Comparison of ENCODE assay signal across 15 cellular contexts in genomic region chr6:31156647-31157046, GRCh38. TPM values are rescaled to one million over a fixed set of nuclear protein-coding genes. Genes with fewer than 3 reads are reported as not detected.
DNase-seq lines count a peak whose midpoint lies in the region; ATAC-seq, FAIRE-seq and TF ChIP-seq lines count a peak whose summit lies in the region.
"Had no signal": no experiment of that assay in that cellular context is flagged by ENCODE, and none has a peak within 500 bp of the region (broad histone marks: within the 10 kb centered on the region; RNA-seq: fewer than 3 reads in every experiment).

No MANE protein-coding gene starts in this region.

- peaks cover 44% of the 10 kb centered on the region for H3K4me1 Mint-ChIP-seq in activated naive CD4-positive, alpha-beta T cell treated with anti-CD3 and anti-CD28 coated beads, Interleukin-2, amount 10 ng/mL, durations not matched to agents 7 days and 5 days

- WGBS in GM12878 (ENCODE audit: insufficient coverage, insufficient replicate concordance, low lambda C conversion rate, missing lambda C conversion rate) = 95% methylated on average over 7 of the region's 7 CpGs
- WGBS in sigmoid colon, 2 donors = 94 to 96% methylated on average over 7 of the region's 7 CpGs

- H3K36me3 ChIP-seq in OCI-LY3 (replicated peaks; ENCODE audit: low read depth, low read length) = peaks cover 19% of the 10 kb centered on the region
- H3K36me3 ChIP-seq in GM12878 (ENCODE audit: control insufficient read depth in 2 of 2, insufficient read depth in 2 of 2, low read length in 1 of 2) = peaks cover 0 to 3% of the 10 kb centered on the region in 2 experiments; a peak in 3 of 4 replicates
- H3K36me3 ChIP-seq in sigmoid colon = peaks cover 0 to 17% (median 0%) of the 10 kb centered on the region in 4 donors
- H3K36me3 ChIP-seq in left lung = peaks cover 0 to 16% of the 10 kb centered on the region in 2 donors
- peaks cover 15% of the 10 kb centered on the region for H3K36me3 ChIP-seq in H7 (replicated peaks; ENCODE audit: control insufficient read depth, insufficient read depth, low read length)

- TF ChIP-seq CTCF in OCI-LY3 (IDR thresholded peaks at IDR 0.05; ENCODE audit: low read depth, low read length) (no peak), GM12878 (IDR thresholded peaks at IDR 0.05 in 2 of 3, conservative IDR thresholded peaks at IDR 0.05 in 1 of 3; ENCODE audit: control insufficient read depth in 2 of 3, extremely low read depth in 1 of 3, insufficient read depth in 1 of 3, low read depth in 3 of 3, low read length in 3 of 3) (no peak), sigmoid colon (IDR thresholded peaks at IDR 0.05) (no peak), left lung (IDR thresholded peaks at IDR 0.05) (no peak)

- H3K9ac ChIP-seq in OCI-LY3 (ENCODE audit: low read length) = no peak overlapping the region
- H3K9ac ChIP-seq in GM12878 (ENCODE audit: control insufficient read depth, insufficient read depth, low read length) = peak overlapping the region; percentile 5; the same call in 1 of the 2 replicates

- no peak for FAIRE-seq in GM12878 (lab: Jason Lieb, UNC)
- FAIRE-seq: frontal cortex had no signal

- no peak for TF ChIP-seq EP300 in GM12878 (IDR thresholded peaks at IDR 0.05; ENCODE audit: borderline replicate concordance in 1 of 2, control insufficient read depth in 1 of 2, low read depth in 2 of 2, low read length in 2 of 2)
- no peak for TF ChIP-seq EP300 in sigmoid colon (IDR thresholded peaks at IDR 0.05)

- H3K4me3 Mint-ChIP-seq in activated naive CD4-positive, alpha-beta T cell treated with anti-CD3 and anti-CD28 coated beads, Interleukin-2, amount 10 ng/mL, durations not matched to agents 7 days and 5 days = peak overlapping the region; percentile 95

- H3K36me3 Mint-ChIP-seq in activated naive CD4-positive, alpha-beta T cell treated with anti-CD3 and anti-CD28 coated beads, Interleukin-2, amount 10 ng/mL, durations not matched to agents 7 days and 5 days = peaks cover 36% of the 10 kb centered on the region

- H3K27ac ChIP-seq in OCI-LY3 (ENCODE audit: low read length) (no peak overlapping the region), GM12878 (ENCODE audit: control insufficient read depth, insufficient read depth) (no peak overlapping the region), sigmoid colon (no peak overlapping the region), left lung (no peak overlapping the region)
- H3K27ac ChIP-seq: psoas muscle had no signal

- H3K27me3 Mint-ChIP-seq in activated naive CD4-positive, alpha-beta T cell treated with anti-CD3 and anti-CD28 coated beads, Interleukin-2, amount 10 ng/mL, durations not matched to agents 7 days and 5 days = no peaks in the 10 kb centered on the region

- peak overlapping the region; percentile 94; the same call in 1 of the 2 replicates for H3K4me3 ChIP-seq in OCI-LY3 (ENCODE audit: low read length)
- no peak overlapping the region for H3K4me3 ChIP-seq in GM12878
- no peak overlapping the region for H3K4me3 ChIP-seq in sigmoid colon
- H3K4me3 ChIP-seq in left lung = no peak overlapping the region
- no peak overlapping the region for H3K4me3 ChIP-seq in H7 (ENCODE audit: insufficient read depth, low read depth, low read length)

- in situ Hi-C loops in GM12878 (cut with MboI) = no loop called here

- H3K9me3 ChIP-seq in OCI-LY3 (ENCODE audit: insufficient read depth, low read length) (no peaks in the 10 kb centered on the region), GM12878 (replicated peaks; ENCODE audit: control insufficient read depth, insufficient read depth, low read length) (no peaks in the 10 kb centered on the region), sigmoid colon (no peaks in the 10 kb centered on the region), left lung (no peaks in the 10 kb centered on the region)
- H3K9me3 ChIP-seq: psoas muscle, tibial artery had no signal

- H2AFZ ChIP-seq in OCI-LY3 (ENCODE audit: low read depth, low read length) (no peak overlapping the region), GM12878 (ENCODE audit: control insufficient read depth, low read depth, low read length) (no peak overlapping the region)

- POLR2A ChIA-PET in GM12878 (lab: Charles Lee) = interaction anchor here (1.3 to 1.8 kb wide), 2 partner anchors 9 to 26 kb away, joined by 5 read pairs; no protein-coding TSS in a partner anchor

- no peak for TF ChIP-seq RAD21 in GM12878 (IDR thresholded peaks at IDR 0.05; ENCODE audit: insufficient read depth, low read depth, low read length)

- H3K27ac Mint-ChIP-seq in activated naive CD4-positive, alpha-beta T cell treated with anti-CD3 and anti-CD28 coated beads, Interleukin-2, amount 10 ng/mL, durations not matched to agents 7 days and 5 days = no peak overlapping the region

- no peak for ATAC-seq in GM12878
- no peak for ATAC-seq in HG03095 (IDR thresholded peaks at IDR 0.05; ENCODE audit: unreplicated experiment)
- no peak for ATAC-seq in left lung
- ATAC-seq: activated CD4-positive, CD25-positive, alpha-beta regulatory T cell treated with anti-CD3 and anti-CD28 coated beads, Interleukin-2, amount 50 U/mL, for 24 hours; psoas muscle had no signal

- RAD21 ChIA-PET in GM12878 (lab: Charles Lee; ENCODE audit: unreplicated experiment) = interaction anchor here (1.1 kb wide), 1 partner anchor 19 kb away, joined by 4 read pairs; no protein-coding TSS in a partner anchor

- SMC1A ChIA-PET in GM12878 (lab: Charles Lee; ENCODE audit: uncharacterized antibody, unreplicated experiment) = interaction anchor here (1.2 to 4.2 kb wide), 4 partner anchors 9 to 35 kb away, joined by 3 to 21 read pairs (median 8); no protein-coding TSS in a partner anchor

- H3K27me3 ChIP-seq in OCI-LY3 (ENCODE audit: low read depth, low read length) = no peaks in the 10 kb centered on the region
- H3K27me3 ChIP-seq in GM12878 (replicated peaks in 1 of 2; ENCODE audit: control insufficient read depth in 2 of 2, insufficient read depth in 2 of 2, low read length in 1 of 2) = no peaks in the 10 kb centered on the region
- no peaks in the 10 kb centered on the region for H3K27me3 ChIP-seq in sigmoid colon
- H3K27me3 ChIP-seq in left lung = no peaks in the 10 kb centered on the region
- H3K27me3 ChIP-seq in H7 (ENCODE audit: control insufficient read depth, insufficient read depth, low read length) = no peaks in the 10 kb centered on the region
- H3K27me3 ChIP-seq: tibial artery had no signal

- no peak for TF ChIP-seq POLR2A in GM12878 (IDR thresholded peaks at IDR 0.05; ENCODE audit: low read depth, low read length)
- TF ChIP-seq POLR2A in sigmoid colon (IDR thresholded peaks at IDR 0.05) = no peak

- BruUV-seq in GM12878 (replicated peaks; lab: Mats Ljungman, UMichigan) = no TSS peak

- CTCF ChIA-PET in activated naive CD4-positive, alpha-beta T cell treated with anti-CD3 and anti-CD28 coated beads, Interleukin-2, amount 10 ng/mL, durations not matched to agents 7 days and 5 days (lab: Charles Lee) = no interaction called here
- CTCF ChIA-PET in GM12878 (lab: Yijun Ruan, JAX) = interaction anchor here (1.1 to 1.6 kb wide), 2 partner anchors 19 to 21 kb away, joined by 3 to 7 read pairs; no protein-coding TSS in a partner anchor

- H4K20me1 ChIP-seq in OCI-LY3 (ENCODE audit: insufficient read depth, low read length) = no peaks in the 10 kb centered on the region
- no peaks in the 10 kb centered on the region for H4K20me1 ChIP-seq in GM12878 (ENCODE audit: control insufficient read depth, insufficient read depth)

- DNase-seq in activated naive CD4-positive, alpha-beta T cell treated with anti-CD3 and anti-CD28 coated beads, Interleukin-2, amount 10 ng/mL, durations not matched to agents 7 days and 5 days = no peak
- DNase-seq in activated naive CD4-positive, alpha-beta T cell treated with Interleukin-2 at 50 U/mL for 16 hours = no peak
- DNase-seq in GM12878 (ENCODE audit: low read depth, low spot score) (no peak), sigmoid colon (peak; percentile 60), left lung (no peak), H7 (no peak)
- DNase-seq: activated gamma-delta T cell treated with Interleukin-2 at 50 U/mL for 16 hours, EL, NCI-H1092, tibial artery had no signal

- no peaks in the 10 kb centered on the region for H3K9me3 Mint-ChIP-seq in activated naive CD4-positive, alpha-beta T cell treated with anti-CD3 and anti-CD28 coated beads, Interleukin-2, amount 10 ng/mL, durations not matched to agents 7 days and 5 days

- H3K4me2 ChIP-seq in OCI-LY3 (ENCODE audit: low read length) (peak overlapping the region; percentile 91), GM12878 (ENCODE audit: control insufficient read depth, insufficient read depth) (no peak overlapping the region)

- peaks cover 43% of the 10 kb centered on the region for H3K79me2 ChIP-seq in OCI-LY3 (ENCODE audit: low read length)
- H3K79me2 ChIP-seq in GM12878 (ENCODE audit: control insufficient read depth, insufficient read depth, low read length) = peaks cover 32% of the 10 kb centered on the region

- H3K4me1 ChIP-seq in OCI-LY3 (ENCODE audit: low read length) (peaks cover 16% of the 10 kb centered on the region; the same call in 1 of the 2 replicates), GM12878 (ENCODE audit: control insufficient read depth, insufficient read depth, low read length) (no peaks in the 10 kb centered on the region; the same call in 1 of the 2 replicates), sigmoid colon (peaks cover 0 to 24% (median 19%) of the 10 kb centered on the region in 4 donors), left lung (peaks cover 7 to 24% of the 10 kb centered on the region in 2 donors)

- intact Hi-C loops in GM12878 (cut with micrococcal nuclease; ENCODE audit: unreplicated experiment) = no loop called here
- intact Hi-C loops in sigmoid colon (cut with DNase I) = no loop called here
- intact Hi-C loops in left lung (cut with DNase I) = no loop called here

RNA-seq across cellular contexts. Expression of gene CCHCR1, which starts 1.0 kb away (rescaled TPM):
- 36.3 and 37.0 TPM in 2 replicates for total RNA-seq in GM12878 (2013; cell fraction: nucleolus; rRNA removed)
- 26.7 and 30.2 TPM in 2 replicates for total RNA-seq in GM12878 (2014; rRNA removed)
- 19.1 and 24.2 TPM in 2 replicates for total RNA-seq in GM12878 (2014; rRNA removed; fragmentation: Illumina TruSeq; extraction: Trizol)
- 35.0 and 36.8 TPM in 2 replicates for total RNA-seq in GM12878 (2021)
- 14.4 TPM for polyA plus RNA-seq in GM12878 (2011; ENCODE audit: low read depth)
- polyA plus RNA-seq in GM12878 (2011; rRNA removed) = 9.4 and 15.3 TPM in 2 replicates
- polyA plus RNA-seq in GM12878 (2011; cell fraction: cytosol; rRNA removed) = 14.0 and 18.4 TPM in 2 replicates
- polyA plus RNA-seq in GM12878 (2011; cell fraction: nucleus; rRNA removed) = 54.6 and 62.6 TPM in 2 replicates
- polyA plus RNA-seq in GM12878 (2012) = 24.4 and 26.6 TPM in 2 replicates
- polyA plus RNA-seq in GM12878 (2014; fragmentation: Illumina TruSeq; extraction: Trizol) = 21.7 and 22.6 TPM in 2 replicates
- 1 to 10 TPM; 1.0 to 1.4 TPM for polyA plus RNA-seq in GM12878 (2014; fragmentation: Nextera tagmentation; extraction: Ambion mirVana)
- polyA plus RNA-seq in GM12878 (2014; rRNA removed) = 34.9 and 35.2 TPM in 2 replicates
- 10 to 100 TPM; 31.4 to 34.5 TPM for polyA plus RNA-seq in GM12878 (2016; fragmentation: Nextera tagmentation; extraction: Ambion mirVana)
- polyA minus RNA-seq in GM12878 (2011; rRNA and poly(A)+ RNA removed) = 10.6 and 18.5 TPM in 2 replicates
- polyA minus RNA-seq in GM12878 (2011; cell fraction: cytosol; rRNA and poly(A)+ RNA removed) = 5.0 and 5.2 TPM in 2 replicates
- 14.1 and 23.8 TPM in 2 replicates for polyA minus RNA-seq in GM12878 (2011; cell fraction: nucleus; rRNA and poly(A)+ RNA removed)
- 10 to 100 TPM in 3 of 4 donors, 1 to 10 TPM in 1; 8.7 to 20.2 (median 12.7) TPM for total RNA-seq in sigmoid colon
- polyA plus RNA-seq in sigmoid colon = 10 to 100 TPM; 11.4 to 39.3 (median 14.8) TPM
- 10 to 100 TPM; 18.9 to 22.1 TPM for total RNA-seq in left lung
- total RNA-seq in H7 (2014; rRNA removed; shearing (Covaris generic)) = 54.0 and 74.8 TPM in 2 replicates

RNA-seq across cellular contexts. Expression of gene TCF19, which starts 1.7 kb away (rescaled TPM):
- total RNA-seq in GM12878 (2013; cell fraction: nucleolus; rRNA removed) = 12.1 and 12.6 TPM in 2 replicates
- total RNA-seq in GM12878 (2014; rRNA removed) (90.5 and 103 TPM in 2 replicates), GM12878 (2014; rRNA removed; fragmentation: Illumina TruSeq; extraction: Trizol) (42.6 and 46.3 TPM in 2 replicates), GM12878 (2021) (60.2 and 61.1 TPM in 2 replicates), sigmoid colon (1 to 10 TPM; 2.6 to 4.6 (median 3.0) TPM), left lung (10 to 100 TPM; 16.7 to 18.0 TPM)
- 20.5 TPM for polyA plus RNA-seq in GM12878 (2011; ENCODE audit: low read depth)
- polyA plus RNA-seq in GM12878 (2011; rRNA removed) (28.3 and 29.0 TPM in 2 replicates), GM12878 (2014; fragmentation: Illumina TruSeq; extraction: Trizol) (33.9 and 43.6 TPM in 2 replicates), GM12878 (2014; fragmentation: Nextera tagmentation; extraction: Ambion mirVana) (10 to 100 TPM in 1 of 2 experiments, 1 to 10 TPM in 1; 7.7 to 19.5 TPM), GM12878 (2014; rRNA removed) (83.5 and 91.4 TPM in 2 replicates), GM12878 (2016; fragmentation: Nextera tagmentation; extraction: Ambion mirVana) (10 to 100 TPM; 77.9 to 85.0 TPM), sigmoid colon (10 to 100 TPM in 1 of 3 donors, 1 to 10 TPM in 2; 3.6 to 11.7 (median 6.2) TPM)
- polyA plus RNA-seq in GM12878 (2011; cell fraction: cytosol; rRNA removed) = 31.8 and 47.0 TPM in 2 replicates
- polyA plus RNA-seq in GM12878 (2011; cell fraction: nucleus; rRNA removed) = 40.8 and 45.4 TPM in 2 replicates
- 31.6 and 32.0 TPM in 2 replicates for polyA plus RNA-seq in GM12878 (2012)
- polyA minus RNA-seq in GM12878 (2011; rRNA and poly(A)+ RNA removed) = 12.8 and 28.2 TPM in 2 replicates
- polyA minus RNA-seq in GM12878 (2011; cell fraction: cytosol; rRNA and poly(A)+ RNA removed) = 8.2 and 10.0 TPM in 2 replicates
- 5.7 and 12.2 TPM in 2 replicates for polyA minus RNA-seq in GM12878 (2011; cell fraction: nucleus; rRNA and poly(A)+ RNA removed)
- total RNA-seq in H7 (2014; rRNA removed; shearing (Covaris generic)) = 26.8 and 34.3 TPM in 2 replicates

RNA-seq across cellular contexts. Expression of gene POU5F1, which starts 13.8 kb away (rescaled TPM):
- total RNA-seq in GM12878 (2013; cell fraction: nucleolus; rRNA removed) = 1.1 and 3.6 TPM in 2 replicates
- total RNA-seq in GM12878 (2014; rRNA removed) (3.1 and 4.1 TPM in 2 replicates), GM12878 (2014; rRNA removed; fragmentation: Illumina TruSeq; extraction: Trizol) (4.5 and 5.3 TPM in 2 replicates), GM12878 (2021) (2.0 and 3.7 TPM in 2 replicates), sigmoid colon (under 1 TPM in 2 of 4 donors, not detected in 2; 0.16 to 0.27 TPM), left lung (1 to 10 TPM; 1.9 TPM)
- polyA plus RNA-seq in GM12878 (2011; ENCODE audit: low read depth) = 1.9 TPM
- polyA plus RNA-seq in GM12878 (2011; rRNA removed) (2.3 and 2.5 TPM in 2 replicates), GM12878 (2014; fragmentation: Illumina TruSeq; extraction: Trizol) (2.1 and 4.8 TPM in 2 replicates), GM12878 (2014; fragmentation: Nextera tagmentation; extraction: Ambion mirVana) (1 to 10 TPM; 1.4 to 2.7 TPM), GM12878 (2014; rRNA removed) (3.7 and 5.5 TPM in 2 replicates), GM12878 (2016; fragmentation: Nextera tagmentation; extraction: Ambion mirVana) (1 to 10 TPM; 1.8 to 2.0 TPM), sigmoid colon (1 to 10 TPM in 2 of 3 donors, not detected in 1; 1.6 to 9.8 TPM)
- polyA plus RNA-seq in GM12878 (2011; cell fraction: cytosol; rRNA removed) = 1.9 and 3.1 TPM in 2 replicates
- 10.6 and 14.3 TPM in 2 replicates for polyA plus RNA-seq in GM12878 (2011; cell fraction: nucleus; rRNA removed)
- polyA plus RNA-seq in GM12878 (2012) = 3.4 and 4.7 TPM in 2 replicates
- polyA minus RNA-seq in GM12878 (2011; rRNA and poly(A)+ RNA removed) = 1.6 and 4.1 TPM in 2 replicates
- polyA minus RNA-seq in GM12878 (2011; cell fraction: cytosol; rRNA and poly(A)+ RNA removed) = 0.94 TPM in 1 of 2 replicates, not detected in the other
- 1.5 and 1.6 TPM in 2 replicates for polyA minus RNA-seq in GM12878 (2011; cell fraction: nucleus; rRNA and poly(A)+ RNA removed)
- 4,433 and 5,140 TPM in 2 replicates for total RNA-seq in H7 (2014; rRNA removed; shearing (Covaris generic))
- total RNA-seq: frontal cortex had no signal

RNA-seq across cellular contexts. Expression of gene PSORS1C2, which starts 17.8 kb away (rescaled TPM):
- not detected in 2 replicates for total RNA-seq in GM12878 (2013; cell fraction: nucleolus; rRNA removed)
- not detected in 2 replicates for total RNA-seq in GM12878 (2014; rRNA removed)
- total RNA-seq in GM12878 (2014; rRNA removed; fragmentation: Illumina TruSeq; extraction: Trizol) = not detected in 2 replicates
- not detected in 2 replicates for total RNA-seq in GM12878 (2021)
- not detected for polyA plus RNA-seq in GM12878 (2011; ENCODE audit: low read depth)
- not detected in 2 replicates for polyA plus RNA-seq in GM12878 (2011; rRNA removed)
- polyA plus RNA-seq in GM12878 (2011; cell fraction: cytosol; rRNA removed) = not detected in 2 replicates
- polyA plus RNA-seq in GM12878 (2011; cell fraction: nucleus; rRNA removed) = not detected in 2 replicates
- not detected in 2 replicates for polyA plus RNA-seq in GM12878 (2012)
- not detected in 2 replicates for polyA plus RNA-seq in GM12878 (2014; fragmentation: Illumina TruSeq; extraction: Trizol)
- not detected for polyA plus RNA-seq in GM12878 (2014; fragmentation: Nextera tagmentation; extraction: Ambion mirVana)
- polyA plus RNA-seq in GM12878 (2014; rRNA removed) = not detected in 2 replicates
- polyA plus RNA-seq in GM12878 (2016; fragmentation: Nextera tagmentation; extraction: Ambion mirVana) = not detected
- polyA minus RNA-seq in GM12878 (2011; rRNA and poly(A)+ RNA removed) = not detected in 2 replicates
- not detected in 2 replicates for polyA minus RNA-seq in GM12878 (2011; cell fraction: cytosol; rRNA and poly(A)+ RNA removed)
- not detected in 2 replicates for polyA minus RNA-seq in GM12878 (2011; cell fraction: nucleus; rRNA and poly(A)+ RNA removed)
- total RNA-seq in sigmoid colon = not detected
- polyA plus RNA-seq in sigmoid colon = not detected
- total RNA-seq in left lung = not detected
- total RNA-seq in H7 (2014; rRNA removed; shearing (Covaris generic)) = 0.07 TPM in 1 of 2 replicates, not detected in the other
- total RNA-seq: frontal cortex, psoas muscle had no signal
- polyA plus RNA-seq: psoas muscle had no signal

RNA-seq across cellular contexts. Expression of gene CDSN, which starts 36.4 kb away (rescaled TPM):
- not detected in 2 replicates for total RNA-seq in GM12878 (2013; cell fraction: nucleolus; rRNA removed)
- not detected in 2 replicates for total RNA-seq in GM12878 (2014; rRNA removed)
- not detected in 2 replicates for total RNA-seq in GM12878 (2014; rRNA removed; fragmentation: Illumina TruSeq; extraction: Trizol)
- not detected in 2 replicates for total RNA-seq in GM12878 (2021)
- not detected for polyA plus RNA-seq in GM12878 (2011; ENCODE audit: low read depth)
- polyA plus RNA-seq in GM12878 (2011; rRNA removed) = not detected in 2 replicates
- polyA plus RNA-seq in GM12878 (2011; cell fraction: cytosol; rRNA removed) = not detected in 2 replicates
- polyA plus RNA-seq in GM12878 (2011; cell fraction: nucleus; rRNA removed) = not detected in 2 replicates
- polyA plus RNA-seq in GM12878 (2012) = not detected in 2 replicates
- polyA plus RNA-seq in GM12878 (2014; fragmentation: Illumina TruSeq; extraction: Trizol) = 0.01 TPM in 1 of 2 replicates, not detected in the other
- polyA plus RNA-seq in GM12878 (2014; fragmentation: Nextera tagmentation; extraction: Ambion mirVana) = not detected
- polyA plus RNA-seq in GM12878 (2014; rRNA removed) = not detected in 2 replicates
- not detected for polyA plus RNA-seq in GM12878 (2016; fragmentation: Nextera tagmentation; extraction: Ambion mirVana)
- not detected in 2 replicates for polyA minus RNA-seq in GM12878 (2011; rRNA and poly(A)+ RNA removed)
- polyA minus RNA-seq in GM12878 (2011; cell fraction: cytosol; rRNA and poly(A)+ RNA removed) = not detected in 2 replicates
- not detected in 2 replicates for polyA minus RNA-seq in GM12878 (2011; cell fraction: nucleus; rRNA and poly(A)+ RNA removed)
- not detected for total RNA-seq in sigmoid colon
- not detected for polyA plus RNA-seq in sigmoid colon
- total RNA-seq in left lung = under 1 TPM; 0.13 to 0.61 TPM
- not detected in 2 replicates for total RNA-seq in H7 (2014; rRNA removed; shearing (Covaris generic))
- total RNA-seq: frontal cortex, psoas muscle had no signal
- polyA plus RNA-seq: psoas muscle had no signal

Comparison
In these comparisons a context has a peak if more than half of its experiments do, and no peak if none do; other contexts are left out.
1. RNA of gene POU5F1, which starts 13.8 kb away (total RNA-seq): 4,433 to 5,140 TPM in H7; 1.1 to 5.3 TPM in GM12878, 1.9 TPM in left lung and 0.16 to 0.27 TPM in sigmoid colon; every median in the first group is over 100 times any median in the second.